24 cellular contexts compared by ENCODE assay signal in the genomic region with DNA sequence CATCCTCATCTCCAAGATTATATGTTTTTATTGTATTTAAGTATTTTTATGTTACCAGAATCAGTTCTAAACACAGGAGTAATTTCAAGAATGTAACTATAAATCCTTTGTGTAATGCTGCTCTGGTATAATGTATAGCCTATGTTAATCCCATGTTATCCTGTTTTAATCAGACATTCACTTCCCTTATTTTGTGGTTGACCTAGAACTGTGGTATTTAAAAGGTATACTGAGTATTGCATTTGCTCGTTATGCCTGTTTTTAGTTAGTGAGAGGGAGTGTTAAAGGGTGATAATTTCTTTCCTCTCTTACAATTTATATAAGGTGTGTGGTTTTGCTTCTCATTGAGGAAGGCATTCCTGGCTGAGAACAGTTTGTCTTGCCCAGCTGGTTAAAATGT. TPM values are rescaled to one million over a fixed set of nuclear protein-coding genes. Genes with fewer than 3 reads are reported as not detected.
DNase-seq lines count a peak whose midpoint lies in the region; ATAC-seq, FAIRE-seq and TF ChIP-seq lines count a peak whose summit lies in the region.
"Had no signal": no experiment of that assay in that cellular context is flagged by ENCODE, and none has a peak within 500 bp of the region (broad histone marks: within the 10 kb centered on the region; RNA-seq: fewer than 3 reads in every experiment).

No MANE protein-coding gene starts in this region.

- intact Hi-C loops in GM12878 (cut with micrococcal nuclease; ENCODE audit: unreplicated experiment) (no loop called here), vagina (cut with DNase I) (no loop called here), cardiac septum (cut with DNase I) (no loop called here)

- no peak overlapping the region for H3K9ac ChIP-seq in GM12878 (ENCODE audit: control insufficient read depth, insufficient read depth, low read length)
- H3K9ac ChIP-seq: BLaER1 treated with 17β-estradiol and CSF1 and Interleukin-3, amounts not matched to agents 10 nM and 100 nM had no signal

- H3K4me2 ChIP-seq in GM12878 (ENCODE audit: control insufficient read depth, insufficient read depth) = no peak overlapping the region
- H3K4me2 ChIP-seq: A549; BLaER1 treated with 17β-estradiol and CSF1 and Interleukin-3, amounts not matched to agents 10 nM and 100 nM had no signal

- FAIRE-seq in GM19239 (lab: Jason Lieb, UNC) = peak; percentile 54
- no peak for FAIRE-seq in GM12878 (lab: Jason Lieb, UNC)
- FAIRE-seq: A549, D721Med, H1, RCC 7860 had no signal

- RAD21 ChIA-PET in GM12878 (lab: Charles Lee; ENCODE audit: unreplicated experiment) = no interaction called here

- peak; percentile 27 for DNase-seq in GF-D8 (lab: John Stamatoyannopoulos, UW)
- no peak for DNase-seq in GM19239 (ENCODE audit: insufficient read length, low spot score)
- DNase-seq in OCI-M1 (lab: John Stamatoyannopoulos, UW) = peak; percentile 71
- DNase-seq in GM12878 (ENCODE audit: low read depth, low spot score) = no peak
- no peak for DNase-seq in vagina (ENCODE audit: extremely low spot score in 2 of 2)
- no peak for DNase-seq in cardiac septum (ENCODE audit: low spot score)
- no peak for DNase-seq in NCI-H748 (lab: John Stamatoyannopoulos, UW; ENCODE audit: unreplicated experiment)
- no peak for DNase-seq in activated effector memory CD4-positive, alpha-beta T cell treated with anti-CD3 and anti-CD28 coated beads, Interleukin-2, amount 50 U/mL, for 16 hours
- DNase-seq: CD4-positive, alpha-beta T cell; HCEC 1CT; NCI-H1092; NCI-H1417 treated with DMSO at 0.1 percent for 48 hours; NCI-H187; NCI-H2171 treated with DMSO at 0.1 percent for 48 hours; NCI-H345; NCI-H510A treated with DMSO at 0.1 percent for 48 hours; NCI-H774 had no signal

- H3K4me3 ChIP-seq in GM12878 = no peak overlapping the region
- H3K4me3 ChIP-seq in vagina = no peak overlapping the region
- H3K4me3 ChIP-seq: A549; BLaER1 treated with 17β-estradiol and CSF1 and Interleukin-3, amounts not matched to agents 10 nM and 100 nM; SJSA1 had no signal

- TF ChIP-seq RAD21 in GM12878 (IDR thresholded peaks at IDR 0.05; ENCODE audit: insufficient read depth, low read depth, low read length) = no peak

- ATAC-seq in GM12878 = no peak
- ATAC-seq: A549 had no signal

- no peaks in the 10 kb centered on the region for H3K36me3 ChIP-seq in GM12878 (ENCODE audit: control insufficient read depth in 2 of 2, insufficient read depth in 2 of 2, low read length in 1 of 2)
- peaks cover 0 to 5% of the 10 kb centered on the region in 2 donors for H3K36me3 ChIP-seq in vagina
- H3K36me3 ChIP-seq: SJSA1 had no signal

- SMC1A ChIA-PET in GM12878 (lab: Charles Lee; ENCODE audit: uncharacterized antibody, unreplicated experiment) = interaction anchor here (1.0 kb wide), 1 partner anchor 145 kb away, joined by 5 read pairs; no protein-coding TSS in a partner anchor

- H3K27ac ChIP-seq in GM12878 (ENCODE audit: control insufficient read depth, insufficient read depth) = no peak overlapping the region
- no peak overlapping the region for H3K27ac ChIP-seq in vagina
- H3K27ac ChIP-seq: A549; BLaER1 treated with 17β-estradiol and CSF1 and Interleukin-3, amounts not matched to agents 10 nM and 100 nM; HL-60; SJSA1 had no signal

- H2AFZ ChIP-seq in GM12878 (ENCODE audit: control insufficient read depth, low read depth, low read length) = no peak overlapping the region

- TF ChIP-seq POLR2A in GM12878 (IDR thresholded peaks at IDR 0.05; ENCODE audit: low read depth, low read length) = no peak
- TF ChIP-seq POLR2A in vagina (IDR thresholded peaks at IDR 0.05) = no peak

- TF ChIP-seq EP300 in GM12878 (IDR thresholded peaks at IDR 0.05; ENCODE audit: borderline replicate concordance in 1 of 2, control insufficient read depth in 1 of 2, low read depth in 2 of 2, low read length in 2 of 2) = no peak

- no peak for TF ChIP-seq CTCF in GM12878 (IDR thresholded peaks at IDR 0.05 in 2 of 3, conservative IDR thresholded peaks at IDR 0.05 in 1 of 3; ENCODE audit: control insufficient read depth in 2 of 3, extremely low read depth in 1 of 3, insufficient read depth in 1 of 3, low read depth in 3 of 3, low read length in 3 of 3)
- TF ChIP-seq CTCF in vagina (IDR thresholded peaks at IDR 0.05) = no peak

- no peaks in the 10 kb centered on the region for H3K27me3 ChIP-seq in GM12878 (replicated peaks in 1 of 2; ENCODE audit: control insufficient read depth in 2 of 2, insufficient read depth in 2 of 2, low read length in 1 of 2)
- no peaks in the 10 kb centered on the region for H3K27me3 ChIP-seq in vagina
- H3K27me3 ChIP-seq: BLaER1 treated with 17β-estradiol and CSF1 and Interleukin-3, amounts not matched to agents 10 nM and 100 nM; SJSA1 had no signal

- H3K79me2 ChIP-seq in GM12878 (ENCODE audit: control insufficient read depth, insufficient read depth, low read length) = no peaks in the 10 kb centered on the region

- BruUV-seq in GM12878 (replicated peaks; lab: Mats Ljungman, UMichigan) = no TSS peak

- 36% methylated on average over 1 of the region's 1 CpG for WGBS in GM12878 (ENCODE audit: insufficient coverage, insufficient replicate concordance, low lambda C conversion rate, missing lambda C conversion rate)

- CTCF ChIA-PET in GM12878 (lab: Yijun Ruan, JAX) = interaction anchor here (1.6 kb wide), 1 partner anchor 13 kb away, joined by 4 read pairs; no protein-coding TSS in a partner anchor

- no peaks in the 10 kb centered on the region for H3K9me3 ChIP-seq in GM12878 (replicated peaks; ENCODE audit: control insufficient read depth, insufficient read depth, low read length)
- no peaks in the 10 kb centered on the region for H3K9me3 ChIP-seq in vagina
- H3K9me3 ChIP-seq: A549; BLaER1 treated with 17β-estradiol and CSF1 and Interleukin-3, amounts not matched to agents 10 nM and 100 nM; SJSA1 had no signal

- no peaks in the 10 kb centered on the region for H3K4me1 ChIP-seq in GM12878 (ENCODE audit: control insufficient read depth, insufficient read depth, low read length)
- no peaks in the 10 kb centered on the region for H3K4me1 ChIP-seq in vagina
- H3K4me1 ChIP-seq: A549; BLaER1 treated with 17β-estradiol and CSF1 and Interleukin-3, amounts not matched to agents 10 nM and 100 nM; SJSA1 had no signal

- H4K20me1 ChIP-seq in GM12878 (ENCODE audit: control insufficient read depth, insufficient read depth) = no peaks in the 10 kb centered on the region; the same call in 1 of the 2 replicates

- in situ Hi-C loops in GM12878 (cut with MboI) = no loop called here

- POLR2A ChIA-PET in GM12878 (lab: Charles Lee) = interaction anchor here (0.6 kb wide), 1 partner anchor 617 kb away, joined by 4 read pairs; no protein-coding TSS in a partner anchor

TF ChIP-seq in GM12878, 131 proteins besides CTCF, POLR2A, EP300 and RAD21:
- TF ChIP-seq RB1 (IDR thresholded peaks at IDR 0.05; ENCODE audit: borderline replicate concordance) (no peak), RUNX3 (IDR thresholded peaks at IDR 0.05; ENCODE audit: low read length) (peak; percentile 17; the same call in 1 of the 2 replicates)

RNA-seq across cellular contexts. Expression of a gene that starts 26.2 kb away (rescaled TPM):
- 13.8 and 14.0 TPM in 2 replicates for total RNA-seq in GM12878 (2013; cell fraction: nucleolus; rRNA removed)
- total RNA-seq in GM12878 (2014; rRNA removed) (6.4 and 13.3 TPM in 2 replicates), GM12878 (2014; rRNA removed; fragmentation: Illumina TruSeq; extraction: Trizol) (8.5 and 8.9 TPM in 2 replicates), GM12878 (2021) (9.1 and 9.2 TPM in 2 replicates), vagina (13.3 TPM), cardiac septum (9.5 TPM)
- 1.8 TPM for polyA plus RNA-seq in GM12878 (2011; ENCODE audit: low read depth)
- polyA plus RNA-seq in GM12878 (2011; rRNA removed) (3.9 and 5.9 TPM in 2 replicates), GM12878 (2014; fragmentation: Illumina TruSeq; extraction: Trizol) (7.9 and 10.8 TPM in 2 replicates), GM12878 (2014; fragmentation: Nextera tagmentation; extraction: Ambion mirVana) (1 to 10 TPM; 3.9 to 5.3 TPM), GM12878 (2014; rRNA removed) (4.9 and 6.6 TPM in 2 replicates), GM12878 (2016; fragmentation: Nextera tagmentation; extraction: Ambion mirVana) (10 to 100 TPM; 10.6 to 11.4 TPM)
- polyA plus RNA-seq in GM12878 (2011; cell fraction: cytosol; rRNA removed) = 1.2 TPM in 2 replicates
- 1.6 and 2.3 TPM in 2 replicates for polyA plus RNA-seq in GM12878 (2011; cell fraction: nucleus; rRNA removed)
- polyA plus RNA-seq in GM12878 (2012) = 2.8 and 3.7 TPM in 2 replicates
- polyA minus RNA-seq in GM12878 (2011; rRNA and poly(A)+ RNA removed) = 1.6 and 8.9 TPM in 2 replicates
- 0.53 and 0.83 TPM in 2 replicates for polyA minus RNA-seq in GM12878 (2011; cell fraction: cytosol; rRNA and poly(A)+ RNA removed)
- polyA minus RNA-seq in GM12878 (2011; cell fraction: nucleus; rRNA and poly(A)+ RNA removed) = 3.5 and 4.2 TPM in 2 replicates

Comparison
In these comparisons a context has a peak if more than half of its experiments do, and no peak if none do; other contexts are left out.
1. DNase-seq: peak in GF-D8 (single experiment) and OCI-M1 (single experiment); none in GM19239 (single experiment), GM12878 (single experiment), vagina (0 of 2), cardiac septum (single experiment), NCI-H748 (single experiment) and activated effector memory CD4-positive, alpha-beta T cell treated with anti-CD3 and anti-CD28 coated beads, Interleukin-2, amount 50 U/mL, for 16 hours (single experiment).